In the genomic region with DNA sequence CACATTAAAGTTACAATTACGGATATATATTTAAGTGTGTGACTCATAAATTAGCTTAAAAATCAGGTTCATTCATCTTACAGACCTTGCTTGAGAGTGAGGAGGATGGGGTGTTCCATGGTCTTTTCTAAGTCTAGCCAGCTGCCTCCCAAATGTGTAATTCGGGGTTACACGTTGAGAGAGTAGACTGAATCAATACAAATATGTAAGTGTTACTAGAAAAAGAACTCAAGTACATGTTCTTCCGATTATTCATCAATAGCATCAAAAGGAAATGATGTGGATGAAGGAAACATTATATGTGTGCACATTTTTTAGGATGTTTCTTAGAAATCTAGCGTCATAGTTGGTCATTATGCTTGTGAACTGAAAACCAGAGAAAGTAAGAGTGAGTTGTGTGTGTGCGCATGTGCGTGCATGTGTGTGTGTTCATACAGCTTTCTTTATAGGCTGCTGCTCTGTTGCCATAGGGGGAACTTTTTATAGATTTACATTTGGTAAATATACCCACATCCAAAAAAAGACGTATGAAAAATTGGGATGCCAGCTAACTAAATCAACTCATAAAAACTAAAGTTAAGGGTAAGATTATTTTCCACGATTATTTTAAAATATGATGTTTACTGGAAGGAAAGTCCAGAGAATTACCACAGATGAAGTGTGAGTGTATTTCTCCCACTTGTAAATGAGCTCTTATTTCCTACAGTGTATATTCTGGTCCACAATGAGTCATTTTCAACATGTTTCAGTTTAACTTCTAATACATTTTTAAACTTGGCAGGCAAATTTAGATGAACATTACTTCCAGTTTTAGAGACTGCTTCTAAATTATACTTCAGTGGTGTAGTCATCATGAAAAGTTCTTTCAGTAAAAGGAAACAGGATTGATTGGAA, we compare ENCODE assay signal across 10 cellular contexts.
A peak's percentile ranks its signal among the peaks of the same experiment; 100 is the strongest.
DNase-seq lines count a peak whose midpoint lies in the region; ATAC-seq and TF ChIP-seq lines count a peak whose summit lies in the region.
"Had no signal": no experiment of that assay in that cellular context is flagged by ENCODE, and none has a peak within 500 bp of the region (broad histone marks: within the 10 kb centered on the region; RNA-seq: fewer than 3 reads in every experiment).

No MANE protein-coding gene starts in this region.

- POLR2A ChIA-PET in MCF 10A (lab: Yijun Ruan, JAX), result no interaction called here

- peak; percentile 44 to 62 for ATAC-seq in activated CD4-positive, CD25-positive, alpha-beta regulatory T cell treated with anti-CD3 and anti-CD28 coated beads, Interleukin-2, amount 50 U/mL, for 24 hours
- peak; percentile 91 for ATAC-seq in GM21447 (IDR thresholded peaks at IDR 0.05; ENCODE audit: unreplicated experiment)
- peak; percentile 85 for ATAC-seq in HG03439 (IDR thresholded peaks at IDR 0.05; ENCODE audit: unreplicated experiment)

- DNase-seq in activated CD4-positive, CD25-positive, alpha-beta regulatory T cell treated with anti-CD3 and anti-CD28 coated beads, Interleukin-2, amount 50 U/mL, for 72 hours, result no peak
- peak; percentile 50 for DNase-seq in iris pigment epithelial cell (ENCODE audit: low read depth)
- no peak for DNase-seq in NCI-H1694 (lab: John Stamatoyannopoulos, UW)
- DNase-seq in MCF 10A (ENCODE audit: unreplicated experiment), result no peak
- no peak for DNase-seq in COLO668 (lab: John Stamatoyannopoulos, UW; ENCODE audit: unreplicated experiment)
- DNase-seq: 8988T had no signal

- no peaks in the 10 kb centered on the region for H3K27me3 Mint-ChIP-seq in MCF 10A (ENCODE audit: insufficient read depth, unreplicated experiment)
- H3K27me3 Mint-ChIP-seq: dendritic cell treated with granulocyte-macrophage colony-stimulating factor and Interleukin-4, amounts not matched to agents 40 ng/mL and 50 ng/mL, for 4 days had no signal

- no peak overlapping the region for H3K4me3 Mint-ChIP-seq in MCF 10A (ENCODE audit: unreplicated experiment)
- H3K4me3 Mint-ChIP-seq: dendritic cell treated with granulocyte-macrophage colony-stimulating factor and Interleukin-4, amounts not matched to agents 40 ng/mL and 50 ng/mL, for 4 days had no signal

- H3K27ac Mint-ChIP-seq in MCF 10A (ENCODE audit: low read depth, unreplicated experiment), result no peak overlapping the region
- H3K27ac Mint-ChIP-seq: dendritic cell treated with granulocyte-macrophage colony-stimulating factor and Interleukin-4, amounts not matched to agents 40 ng/mL and 50 ng/mL, for 4 days had no signal

- no TSS peak for BruUV-seq in MCF 10A (replicated peaks; lab: Mats Ljungman, UMichigan)

- intact Hi-C loops in MCF 10A (cut with micrococcal nuclease), result no loop called here

- peaks cover 8% of the 10 kb centered on the region for H3K4me1 Mint-ChIP-seq in MCF 10A (ENCODE audit: insufficient read depth, unreplicated experiment)

- TF ChIP-seq CTCF in MCF 10A (IDR thresholded peaks at IDR 0.05; ENCODE audit: unreplicated experiment), result no peak

- H3K9me3 Mint-ChIP-seq in MCF 10A (ENCODE audit: unreplicated experiment), result no peaks in the 10 kb centered on the region
- H3K9me3 Mint-ChIP-seq: dendritic cell treated with granulocyte-macrophage colony-stimulating factor and Interleukin-4, amounts not matched to agents 40 ng/mL and 50 ng/mL, for 4 days had no signal

- peaks cover 31% of the 10 kb centered on the region for H3K36me3 Mint-ChIP-seq in MCF 10A (ENCODE audit: insufficient read depth, unreplicated experiment)

- CTCF ChIA-PET in MCF 10A (lab: Yijun Ruan, JAX), result interaction anchor here (0.5 to 1.5 kb wide), 2 partner anchors 24 to 1702 kb away, joined by 3 read pairs; no protein-coding TSS in a partner anchor
